16 cellular contexts compared by ENCODE assay signal in the genomic region with DNA sequence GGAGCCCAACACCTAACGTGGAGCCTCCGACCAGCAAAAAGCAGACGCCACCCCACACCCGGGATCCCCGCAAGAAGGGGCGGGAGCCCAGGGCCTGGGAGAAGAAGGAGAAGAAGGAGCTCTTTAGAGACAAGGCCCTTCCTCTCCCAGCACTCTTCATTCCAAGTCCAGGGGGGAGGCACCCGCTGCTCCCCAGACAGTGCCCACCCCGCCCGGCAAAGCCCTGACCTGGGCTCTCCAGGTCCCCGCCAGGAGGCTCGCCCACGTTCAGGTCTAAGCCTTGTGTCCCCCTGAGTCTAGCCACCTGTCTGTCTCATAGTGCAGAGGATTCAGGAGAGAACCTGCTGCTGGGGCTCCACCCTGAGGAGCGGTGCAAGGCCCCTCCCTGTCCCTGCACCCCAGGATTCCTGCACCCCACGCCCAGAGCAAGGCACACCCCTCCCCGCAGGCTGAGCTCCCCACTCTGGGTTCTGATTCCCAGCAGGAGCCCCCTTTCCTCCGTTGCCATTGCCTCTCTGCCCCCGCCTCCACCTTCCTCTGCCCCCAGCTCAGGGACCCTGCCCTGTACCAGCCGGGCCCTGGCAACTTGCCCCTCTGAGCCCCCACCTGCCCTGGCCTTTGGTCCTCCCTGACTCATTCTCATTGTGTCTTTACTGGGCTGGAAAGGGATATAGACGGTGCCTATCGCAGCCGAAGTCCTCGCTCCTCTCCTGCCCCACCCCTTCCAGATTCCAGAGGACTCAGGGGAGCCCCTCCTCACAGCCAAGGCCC. TPM values are rescaled to one million over a fixed set of nuclear protein-coding genes. Genes with fewer than 3 reads are reported as not detected.
DNase-seq lines count a peak whose midpoint lies in the region; ATAC-seq and TF ChIP-seq lines count a peak whose summit lies in the region.
"Had no signal": no experiment of that assay in that cellular context is flagged by ENCODE, and none has a peak within 500 bp of the region (broad histone marks: within the 10 kb centered on the region; RNA-seq: fewer than 3 reads in every experiment).

No MANE protein-coding gene starts in this region.

- DNase-seq in left cardiac atrium (peak; percentile 12), heart right ventricle (no peak), coronary artery (ENCODE audit: low spot score) (peak; percentile 55), ovary (peak in 3 of 5 donors; percentile 5 to 23 (median 12)), endothelial cell (ENCODE audit: low spot score) (no peak), glomerular visceral epithelial cell (ENCODE audit: extremely low spot score) (no peak), DMS114 treated with DMSO at 0.1 percent for 48 hours (lab: John Stamatoyannopoulos, UW; ENCODE audit: unreplicated experiment) (no peak)
- DNase-seq: activated CD4-positive, alpha-beta T cell treated with anti-CD3 and anti-CD28 coated beads for 48 hours; activated naive CD8-positive, alpha-beta T cell treated with anti-CD3 and anti-CD28 coated beads, Interleukin-2, amount 10 ng/mL, durations not matched to agents 7 days and 5 days; DMS53; NCI-H1105 treated with DMSO at 0.1 percent for 48 hours; NCI-H2107; NCI-H524 had no signal

- H3K9me3 Mint-ChIP-seq in endothelial cell (ENCODE audit: unreplicated experiment), result no peaks in the 10 kb centered on the region
- H3K9me3 Mint-ChIP-seq: activated naive CD8-positive, alpha-beta T cell treated with anti-CD3 and anti-CD28 coated beads, Interleukin-2, amount 10 ng/mL, durations not matched to agents 7 days and 5 days; CD4-positive, alpha-beta T cell had no signal

- no peaks in the 10 kb centered on the region for H3K27me3 Mint-ChIP-seq in endothelial cell (ENCODE audit: unreplicated experiment)
- H3K27me3 Mint-ChIP-seq: CD4-positive, alpha-beta T cell had no signal

- no peaks in the 10 kb centered on the region for H3K36me3 Mint-ChIP-seq in endothelial cell (ENCODE audit: low read depth, unreplicated experiment)
- H3K36me3 Mint-ChIP-seq: activated naive CD8-positive, alpha-beta T cell treated with anti-CD3 and anti-CD28 coated beads, Interleukin-2, amount 10 ng/mL, durations not matched to agents 7 days and 5 days had no signal

- no peak for TF ChIP-seq EP300 in ovary (IDR thresholded peaks at IDR 0.05)

- H3K27ac Mint-ChIP-seq in endothelial cell (ENCODE audit: unreplicated experiment), result no peak overlapping the region
- H3K27ac Mint-ChIP-seq: activated naive CD8-positive, alpha-beta T cell treated with anti-CD3 and anti-CD28 coated beads, Interleukin-2, amount 10 ng/mL, durations not matched to agents 7 days and 5 days had no signal

- H3K9me3 ChIP-seq in heart right ventricle (no peaks in the 10 kb centered on the region), ovary (no peaks in the 10 kb centered on the region)
- H3K9me3 ChIP-seq: thoracic aorta had no signal

- H3K4me1 ChIP-seq in heart right ventricle (no peaks in the 10 kb centered on the region), ovary (ENCODE audit: insufficient read depth) (no peaks in the 10 kb centered on the region)

- no peaks in the 10 kb centered on the region for H3K4me1 Mint-ChIP-seq in endothelial cell (ENCODE audit: unreplicated experiment)
- H3K4me1 Mint-ChIP-seq: activated naive CD8-positive, alpha-beta T cell treated with anti-CD3 and anti-CD28 coated beads, Interleukin-2, amount 10 ng/mL, durations not matched to agents 7 days and 5 days had no signal

- intact Hi-C loops in left cardiac atrium (cut with DNase I), result no loop called here
- intact Hi-C loops in heart right ventricle (cut with DNase I), result no loop called here
- intact Hi-C loops in ovary (cut with DNase I), result no loop called here

- TF ChIP-seq POLR2A in ovary (IDR thresholded peaks at IDR 0.05), result no peak

- H3K4me3 Mint-ChIP-seq in endothelial cell (ENCODE audit: unreplicated experiment), result no peak overlapping the region
- H3K4me3 Mint-ChIP-seq: activated naive CD8-positive, alpha-beta T cell treated with anti-CD3 and anti-CD28 coated beads, Interleukin-2, amount 10 ng/mL, durations not matched to agents 7 days and 5 days; CD4-positive, alpha-beta T cell had no signal

- H3K27me3 ChIP-seq in heart right ventricle (peaks cover 0 to 5% (median 0%) of the 10 kb centered on the region in 7 donors), ovary (no peaks in the 10 kb centered on the region)

- WGBS in heart right ventricle, 2 donors, result 80 to 86% methylated on average over 21 to 22 of the region's 22 CpGs
- 84 to 86% (median 86%) methylated on average over 20 to 22 of the region's 22 CpGs for WGBS in ovary, 3 donors

- H3K4me3 ChIP-seq in heart right ventricle (no peak overlapping the region), coronary artery (no peak overlapping the region), ovary (no peak overlapping the region)
- H3K4me3 ChIP-seq: thoracic aorta had no signal

- H3K36me3 ChIP-seq in heart right ventricle (no peaks in the 10 kb centered on the region), ovary (no peaks in the 10 kb centered on the region)
- H3K36me3 ChIP-seq: thoracic aorta had no signal

- ATAC-seq in left cardiac atrium (no peak), heart right ventricle (no peak)

- no peak for TF ChIP-seq CTCF in heart right ventricle (IDR thresholded peaks at IDR 0.05)
- TF ChIP-seq CTCF in coronary artery (IDR thresholded peaks at IDR 0.05), result no peak
- no peak for TF ChIP-seq CTCF in ovary (IDR thresholded peaks at IDR 0.05)
- TF ChIP-seq CTCF in endothelial cell (IDR thresholded peaks at IDR 0.05; ENCODE audit: unreplicated experiment), result no peak

- no peak overlapping the region for H3K27ac ChIP-seq in heart right ventricle
- H3K27ac ChIP-seq in coronary artery, result no peak overlapping the region
- no peak overlapping the region for H3K27ac ChIP-seq in ovary
- H3K27ac ChIP-seq: RWPE1, thoracic aorta had no signal

RNA-seq across cellular contexts. Expression of a gene that starts 33.5 kb away (rescaled TPM):
- total RNA-seq in left cardiac atrium (10 to 100 TPM; 74.6 to 78.4 TPM), heart right ventricle (100 to 1,000 TPM; 161 to 287 (median 185) TPM), ovary (100 to 1,000 TPM in 1 of 7 donors, 10 to 100 TPM in 6; 27.2 to 149 (median 73.3) TPM), endothelial cell (ENCODE audit: unreplicated experiment) (4.5 TPM)
- polyA plus RNA-seq in heart right ventricle (100 to 1,000 TPM; 104 to 156 TPM), ovary (10 to 100 TPM in 1 of 2 donors, 1 to 10 TPM in 1; 2.9 to 63.3 TPM)

Comparison
In these comparisons a context has a peak if more than half of its experiments do, and no peak if none do; other contexts are left out.
1. DNase-seq: peak in left cardiac atrium (single experiment), coronary artery (single experiment) and ovary (3 of 5); none in heart right ventricle (0 of 2), endothelial cell (single experiment), glomerular visceral epithelial cell (single experiment) and DMS114 treated with DMSO at 0.1 percent for 48 hours (single experiment).